In genomic region chr10:113854757-113855626, GRCh38 we compare ENCODE assay signal across 8 cellular contexts. TPM values are rescaled to one million over a fixed set of nuclear protein-coding genes. Genes with fewer than 3 reads are reported as not detected.
DNase-seq lines count a peak whose midpoint lies in the region; ATAC-seq, FAIRE-seq and TF ChIP-seq lines count a peak whose summit lies in the region.

No MANE protein-coding gene starts in this region.

- no peaks in the 10 kb centered on the region for H3K9me3 Mint-ChIP-seq in T-helper 1 cell treated with Interleukin-12 subunit alpha and Interleukin-12 subunit beta and Interleukin-4 antibody, amounts not matched to agents 30 μg/mL and 1 μg/mL, for 36 hours

- peak overlapping the region; percentile 98 for H3K27ac ChIP-seq in hepatocyte

- peak overlapping the region; percentile 80 for H3K4me3 ChIP-seq in hepatocyte

- H3K4me1 ChIP-seq in hepatocyte (ENCODE audit: insufficient read depth), result peaks cover 17% of the 10 kb centered on the region

- peak; percentile 9 for DNase-seq in D721Med (ENCODE audit: insufficient read length, low spot score)
- peak; percentile 81 for DNase-seq in astrocyte of the hippocampus (ENCODE audit: low read depth, low spot score)
- peak; percentile 73 for DNase-seq in hepatocyte (ENCODE audit: low spot score)
- peak; percentile 96 for DNase-seq in retina
- DNase-seq in NCI-H1048 (lab: John Stamatoyannopoulos, UW), result no peak

- H3K36me3 ChIP-seq in hepatocyte (replicated peaks; ENCODE audit: insufficient read depth, low read depth), result no peaks in the 10 kb centered on the region

- peak overlapping the region; percentile 98 for H2AFZ ChIP-seq in hepatocyte

- peaks cover 42% of the 10 kb centered on the region for H3K4me1 Mint-ChIP-seq in T-helper 1 cell treated with Interleukin-12 subunit alpha and Interleukin-12 subunit beta and Interleukin-4 antibody, amounts not matched to agents 30 μg/mL and 1 μg/mL, for 36 hours (ENCODE audit: low read depth)

- no peaks in the 10 kb centered on the region for H3K9me3 ChIP-seq in hepatocyte (ENCODE audit: low read depth)

- WGBS in hepatocyte (ENCODE audit: low lambda C conversion rate, missing lambda C conversion rate), result 2% methylated on average over 65 of the region's 66 CpGs

- ATAC-seq in GM19452 (IDR thresholded peaks at IDR 0.05; ENCODE audit: unreplicated experiment), result peak; percentile 31
- peak; percentile 37 for ATAC-seq in HG03571 (IDR thresholded peaks at IDR 0.05; ENCODE audit: unreplicated experiment)

- no peak for FAIRE-seq in D721Med (lab: Jason Lieb, UNC)

- H3K36me3 Mint-ChIP-seq in T-helper 1 cell treated with Interleukin-12 subunit alpha and Interleukin-12 subunit beta and Interleukin-4 antibody, amounts not matched to agents 30 μg/mL and 1 μg/mL, for 36 hours (ENCODE audit: low read depth), result peaks cover 30% of the 10 kb centered on the region

- no peaks in the 10 kb centered on the region for H3K9me2 ChIP-seq in hepatocyte (replicated peaks; ENCODE audit: insufficient read depth)

- peak overlapping the region; percentile 86 for H3K4me2 ChIP-seq in hepatocyte

- peak overlapping the region; percentile 95 for H3K4me3 Mint-ChIP-seq in T-helper 1 cell treated with Interleukin-12 subunit alpha and Interleukin-12 subunit beta and Interleukin-4 antibody, amounts not matched to agents 30 μg/mL and 1 μg/mL, for 36 hours

- H3K27ac Mint-ChIP-seq in T-helper 1 cell treated with Interleukin-12 subunit alpha and Interleukin-12 subunit beta and Interleukin-4 antibody, amounts not matched to agents 30 μg/mL and 1 μg/mL, for 36 hours, result peak overlapping the region; percentile 94

- H4K20me1 ChIP-seq in hepatocyte (ENCODE audit: insufficient read depth, poor library complexity, severe bottlenecking), result no peaks in the 10 kb centered on the region

- TF ChIP-seq CTCF in D721Med (IDR thresholded peaks at IDR 0.05; ENCODE audit: insufficient read depth, missing control alignments) (no peak), hepatocyte (IDR thresholded peaks at IDR 0.05; ENCODE audit: poor library complexity) (peak; percentile 8)

- H3K27me3 Mint-ChIP-seq in T-helper 1 cell treated with Interleukin-12 subunit alpha and Interleukin-12 subunit beta and Interleukin-4 antibody, amounts not matched to agents 30 μg/mL and 1 μg/mL, for 36 hours (ENCODE audit: low read depth), result no peaks in the 10 kb centered on the region

- H3K27me3 ChIP-seq in hepatocyte, result no peaks in the 10 kb centered on the region

- H3K79me2 ChIP-seq in hepatocyte, result peaks cover 48% of the 10 kb centered on the region

RNA-seq across cellular contexts. Expression of gene NHLRC2, which starts 0.5 kb away (rescaled TPM):
- total RNA-seq in hepatocyte, result 22.1 and 22.8 TPM in 2 replicates
- polyA plus RNA-seq in hepatocyte, result 7.8 and 14.8 TPM in 2 replicates

RNA-seq across cellular contexts. Expression of gene DCLRE1A, which starts 1.1 kb away (rescaled TPM):
- 7.5 and 7.7 TPM in 2 replicates for total RNA-seq in hepatocyte
- polyA plus RNA-seq in hepatocyte, result 3.0 and 4.2 TPM in 2 replicates
